ENCODE assay signal across 8 cellular contexts in genomic region chr12:119938049-119938667, GRCh38. TPM values are rescaled to one million over a fixed set of nuclear protein-coding genes. Genes with fewer than 3 reads are reported as not detected.
DNase-seq lines count a peak whose midpoint lies in the region; ATAC-seq and TF ChIP-seq lines count a peak whose summit lies in the region.

No MANE protein-coding gene starts in this region.

- no peak overlapping the region for H3K4me2 ChIP-seq in OCI-LY7 (ENCODE audit: low read length)
- H3K4me2 ChIP-seq in neuronal stem cell (ENCODE audit: insufficient read depth, low read length, poor library complexity, severe bottlenecking): no peak overlapping the region

- no peak overlapping the region for H3K14ac ChIP-seq in neuronal stem cell (ENCODE audit: low read length)

- no peak overlapping the region for H3K9ac ChIP-seq in neuronal stem cell (ENCODE audit: low read depth, low read length, poor library complexity)

- no peaks in the 10 kb centered on the region for H3K79me2 ChIP-seq in OCI-LY7 (ENCODE audit: insufficient read depth, low read depth, low read length)

- no peak overlapping the region for H3K4ac ChIP-seq in neuronal stem cell (ENCODE audit: low read length)

- H3K9me2 ChIP-seq in OCI-LY7 (ENCODE audit: insufficient read depth, low read length): no peaks in the 10 kb centered on the region

- DNase-seq in CD4-positive, alpha-beta T cell: peak; percentile 50 to 70 (median 60)
- DNase-seq in HEK293T (ENCODE audit: extremely low spot score) (peak; percentile 75), OCI-LY7 (ENCODE audit: low spot score) (peak; percentile 64), activated T-cell treated with anti-CD3 and anti-CD28 coated beads for 48 hours (ENCODE audit: low read depth) (peak; percentile 40), fibroblast of gingiva (ENCODE audit: low read depth) (peak; percentile 23), neuronal stem cell (ENCODE audit: low spot score) (peak; percentile 67), substantia nigra (lab: John Stamatoyannopoulos, UW) (peak in 37 of 49 donors; percentile 0 to 59 (median 18))

- no peaks in the 10 kb centered on the region for H3K79me1 ChIP-seq in neuronal stem cell (ENCODE audit: low read depth, low read length)

- WGBS in neuronal stem cell (ENCODE audit: extremely low coverage in 2 of 2, insufficient read length in 2 of 2, insufficient replicate concordance in 1 of 2), 2 donors: no CpG with 5 or more reads among the region's 9 CpGs

- H4K91ac ChIP-seq in neuronal stem cell (ENCODE audit: low read depth, low read length, poor library complexity): no peak overlapping the region

- no peaks in the 10 kb centered on the region for H3K36me3 Mint-ChIP-seq in CD4-positive, alpha-beta T cell (ENCODE audit: low read depth)

- no peak overlapping the region for H3K27ac ChIP-seq in CD4-positive, alpha-beta T cell (ENCODE audit: low read depth, low read length)
- H3K27ac ChIP-seq in OCI-LY7 (ENCODE audit: low read depth, low read length, poor library complexity, severe bottlenecking) (no peak overlapping the region), neuronal stem cell (replicated peaks; ENCODE audit: low read length) (no peak overlapping the region), substantia nigra (ENCODE audit: low read depth, low read length, poor library complexity, severe bottlenecking) (no peak overlapping the region)

- H3K9me3 ChIP-seq in CD4-positive, alpha-beta T cell (ENCODE audit: control insufficient read depth, low read length): no peaks in the 10 kb centered on the region
- H3K9me3 ChIP-seq in OCI-LY7 (ENCODE audit: low read length) (no peaks in the 10 kb centered on the region), neuronal stem cell (replicated peaks in 1 of 2; ENCODE audit: control insufficient read depth in 2 of 2, insufficient read depth in 1 of 2, low read depth in 1 of 2, low read length in 2 of 2) (no peaks in the 10 kb centered on the region)

- no peak overlapping the region for H4K8ac ChIP-seq in neuronal stem cell (ENCODE audit: low read depth, low read length)

- no peaks in the 10 kb centered on the region for H3K36me3 ChIP-seq in OCI-LY7 (ENCODE audit: insufficient read depth, low read length)
- H3K36me3 ChIP-seq in neuronal stem cell (replicated peaks in 1 of 2; ENCODE audit: control insufficient read depth in 2 of 2, insufficient read depth in 2 of 2, low read length in 2 of 2): no peaks in the 10 kb centered on the region

- peak; percentile 89 for ATAC-seq in CD4-positive, alpha-beta T cell (ENCODE audit: poor library complexity)
- ATAC-seq in HG03045 (IDR thresholded peaks at IDR 0.05; ENCODE audit: unreplicated experiment): no peak

- H3K27ac Mint-ChIP-seq in CD4-positive, alpha-beta T cell: no peak overlapping the region

- peak; percentile 79 for TF ChIP-seq CTCF in CD4-positive, alpha-beta T cell (IDR thresholded peaks at IDR 0.05)
- TF ChIP-seq CTCF in OCI-LY7 (conservative IDR thresholded peaks at IDR 0.05; ENCODE audit: low read length): peak; percentile 86

- POLR2A ChIA-PET in CD4-positive, alpha-beta T cell (lab: Charles Lee): no interaction called here
- POLR2A ChIA-PET in HEK293T (lab: Yijun Ruan, JAX) (no interaction called here), OCI-LY7 (lab: Charles Lee) (no interaction called here)

- H3K4me3 Mint-ChIP-seq in CD4-positive, alpha-beta T cell: no peak overlapping the region

- no TSS peak for BruUV-seq in OCI-LY7 (replicated peaks; lab: Mats Ljungman, UMichigan)

- H2AFZ ChIP-seq in OCI-LY7 (ENCODE audit: low read length) (no peak overlapping the region), neuronal stem cell (ENCODE audit: low read length) (no peak overlapping the region)

- H4K20me1 ChIP-seq in OCI-LY7 (ENCODE audit: insufficient read depth, low read length): no peaks in the 10 kb centered on the region

- CTCF ChIA-PET in CD4-positive, alpha-beta T cell (lab: Charles Lee): interaction anchor here (1.2 kb wide), 1 partner anchor 172 kb away, joined by 3 read pairs; no protein-coding TSS in a partner anchor
- CTCF ChIA-PET in HEK293T (lab: Yijun Ruan, JAX): no interaction called here
- CTCF ChIA-PET in OCI-LY7 (lab: Charles Lee; ENCODE audit: unreplicated experiment): interaction anchor here (0.6 kb wide), 1 partner anchor 38 kb away, joined by 6 read pairs; no protein-coding TSS in a partner anchor

- H2BK15ac ChIP-seq in neuronal stem cell (ENCODE audit: low read length): no peak overlapping the region

- H3K18ac ChIP-seq in neuronal stem cell (ENCODE audit: low read length): no peak overlapping the region

- H3K27me3 ChIP-seq in CD4-positive, alpha-beta T cell (ENCODE audit: control insufficient read depth, insufficient read depth, low read length): no peaks in the 10 kb centered on the region
- no peaks in the 10 kb centered on the region for H3K27me3 ChIP-seq in neuronal stem cell (ENCODE audit: control insufficient read depth in 3 of 3, insufficient read depth in 3 of 3, low read depth in 1 of 3, low read length in 3 of 3)

- no peak overlapping the region for H3K23ac ChIP-seq in neuronal stem cell (ENCODE audit: low read depth, low read length, poor library complexity)

- no peaks in the 10 kb centered on the region for H3K27me3 Mint-ChIP-seq in CD4-positive, alpha-beta T cell

- H2BK12ac ChIP-seq in neuronal stem cell (ENCODE audit: low read length): no peak overlapping the region

- H2AK5ac ChIP-seq in neuronal stem cell (ENCODE audit: low read depth, low read length): no peak overlapping the region

- no peak overlapping the region for H2BK5ac ChIP-seq in neuronal stem cell (ENCODE audit: low read length)

- intact Hi-C loops in CD4-positive, alpha-beta T cell (cut with DNase I, micrococcal nuclease): loop anchor here (1.0 to 5.0 kb wide), 2 partner anchors 44 to 149 kb away; no protein-coding TSS in a partner anchor
- intact Hi-C loops in OCI-LY7 (cut with micrococcal nuclease; ENCODE audit: unreplicated experiment): no loop called here

- H3K4me3 ChIP-seq in OCI-LY7 (ENCODE audit: low read depth, low read length, poor library complexity, severe bottlenecking) (no peak overlapping the region), neuronal stem cell (ENCODE audit: low read length in 2 of 2) (no peak overlapping the region)

- H2BK120ac ChIP-seq in neuronal stem cell (ENCODE audit: low read depth, low read length): no peak overlapping the region

- H3K4me1 ChIP-seq in OCI-LY7 (ENCODE audit: insufficient read depth, low read length, poor library complexity, severe bottlenecking) (no peaks in the 10 kb centered on the region), neuronal stem cell (ENCODE audit: control insufficient read depth in 2 of 2, insufficient read depth in 1 of 2, low read depth in 1 of 2, low read length in 2 of 2) (no peaks in the 10 kb centered on the region)

- no peaks in the 10 kb centered on the region for H3K4me1 Mint-ChIP-seq in CD4-positive, alpha-beta T cell (ENCODE audit: low read depth)

- H3K9me3 Mint-ChIP-seq in CD4-positive, alpha-beta T cell: no peaks in the 10 kb centered on the region

TF ChIP-seq in HEK293T, 16 proteins besides CTCF, POLR2A, EP300 and RAD21:
- TF ChIP-seq TARDBP (IDR thresholded peaks at IDR 0.05): no peak
- no peak for TF ChIP-seq L3MBTL2 (conservative IDR thresholded peaks at IDR 0.05)
- TF ChIP-seq ARNT (IDR thresholded peaks at IDR 0.05): no peak
- no peak for TF ChIP-seq SP1 (IDR thresholded peaks at IDR 0.05)
- no peak for TF ChIP-seq FOXM1 (IDR thresholded peaks at IDR 0.05; ENCODE audit: borderline replicate concordance)
- no peak for TF ChIP-seq ZNF384 (IDR thresholded peaks at IDR 0.05)
TF ChIP-seq in HEK293T: peak in this region for 0.

RNA-seq across cellular contexts. Expression of gene BICDL1, which starts 50.9 kb away (rescaled TPM):
- total RNA-seq in CD4-positive, alpha-beta T cell: 100 to 1,000 TPM; 143 to 146 TPM
- 6.5 and 7.1 TPM in 2 replicates for total RNA-seq in OCI-LY7 (2014; rRNA removed; shearing (Covaris generic))
- total RNA-seq in OCI-LY7 (2022): 19.9 and 22.6 TPM in 2 replicates
- 1.1 TPM for polyA plus RNA-seq in neuronal stem cell (2013, experiment 1 of 2)
- polyA plus RNA-seq in neuronal stem cell (2013, experiment 2 of 2): 0.94 TPM

Comparison
In these comparisons a context has a peak if more than half of its experiments do, and no peak if none do; other contexts are left out.
1. DNase-seq: peak in every context shown above with its lines; median percentile 75 in HEK293T; 67 in neuronal stem cell; 64 in OCI-LY7; 60 in CD4-positive, alpha-beta T cell; 40 in activated T-cell treated with anti-CD3 and anti-CD28 coated beads for 48 hours; 23 in fibroblast of gingiva; 18 in substantia nigra.
2. RNA of gene BICDL1, which starts 50.9 kb away (total RNA-seq): 143 to 146 TPM in CD4-positive, alpha-beta T cell; 6.5 to 22.6 TPM in OCI-LY7; every median in the first group is over 4 times any median in the second.